In the genomic region with DNA sequence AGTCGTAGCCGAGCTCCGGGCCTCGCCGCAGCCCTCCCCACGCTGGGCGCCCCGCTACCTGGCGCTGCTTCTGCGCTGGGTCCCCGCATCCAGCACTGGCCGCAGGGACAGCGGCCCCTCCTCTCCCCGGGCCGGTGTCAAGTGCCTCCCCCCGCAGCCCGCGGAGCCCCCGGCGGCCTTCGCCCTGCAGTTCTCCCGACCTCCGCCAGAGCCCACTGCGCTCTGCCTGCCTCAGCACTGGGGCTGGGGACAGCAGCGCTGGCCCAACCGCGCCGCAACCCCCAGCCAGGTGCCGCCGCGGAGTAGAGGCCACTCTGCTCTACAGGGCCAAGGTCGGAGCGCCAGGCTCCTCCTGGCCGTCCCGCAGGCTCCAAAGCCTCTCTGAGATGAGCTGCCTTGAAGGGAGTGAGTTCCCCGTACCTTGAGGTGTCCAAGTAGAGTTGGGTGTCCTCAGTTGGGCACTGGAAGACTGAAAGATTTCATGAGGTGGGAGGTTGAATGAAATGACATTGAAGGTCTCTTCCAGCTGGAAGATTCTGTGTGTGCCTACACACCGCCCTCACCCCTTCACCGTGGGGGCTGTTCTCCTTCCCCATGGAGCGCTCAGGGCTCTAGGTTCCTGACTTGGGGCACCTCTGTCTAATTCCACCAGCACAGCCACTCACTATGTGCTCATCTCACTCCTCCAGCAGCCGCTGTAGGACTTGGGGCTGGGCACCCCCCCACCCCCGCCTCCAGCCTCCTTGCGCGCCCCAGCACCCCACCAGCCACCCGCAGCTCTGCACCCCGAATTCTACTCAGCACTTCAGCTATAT, we compare ENCODE assay signal across 1 cellular context.
TF ChIP-seq lines count a peak whose summit lies in the region.

No MANE protein-coding gene starts in this region.

TF ChIP-seq in HepG2, 621 proteins besides CTCF, POLR2A, EP300 and RAD21 (continued from another document and continues in another):
- TF ChIP-seq, protein P1, sequence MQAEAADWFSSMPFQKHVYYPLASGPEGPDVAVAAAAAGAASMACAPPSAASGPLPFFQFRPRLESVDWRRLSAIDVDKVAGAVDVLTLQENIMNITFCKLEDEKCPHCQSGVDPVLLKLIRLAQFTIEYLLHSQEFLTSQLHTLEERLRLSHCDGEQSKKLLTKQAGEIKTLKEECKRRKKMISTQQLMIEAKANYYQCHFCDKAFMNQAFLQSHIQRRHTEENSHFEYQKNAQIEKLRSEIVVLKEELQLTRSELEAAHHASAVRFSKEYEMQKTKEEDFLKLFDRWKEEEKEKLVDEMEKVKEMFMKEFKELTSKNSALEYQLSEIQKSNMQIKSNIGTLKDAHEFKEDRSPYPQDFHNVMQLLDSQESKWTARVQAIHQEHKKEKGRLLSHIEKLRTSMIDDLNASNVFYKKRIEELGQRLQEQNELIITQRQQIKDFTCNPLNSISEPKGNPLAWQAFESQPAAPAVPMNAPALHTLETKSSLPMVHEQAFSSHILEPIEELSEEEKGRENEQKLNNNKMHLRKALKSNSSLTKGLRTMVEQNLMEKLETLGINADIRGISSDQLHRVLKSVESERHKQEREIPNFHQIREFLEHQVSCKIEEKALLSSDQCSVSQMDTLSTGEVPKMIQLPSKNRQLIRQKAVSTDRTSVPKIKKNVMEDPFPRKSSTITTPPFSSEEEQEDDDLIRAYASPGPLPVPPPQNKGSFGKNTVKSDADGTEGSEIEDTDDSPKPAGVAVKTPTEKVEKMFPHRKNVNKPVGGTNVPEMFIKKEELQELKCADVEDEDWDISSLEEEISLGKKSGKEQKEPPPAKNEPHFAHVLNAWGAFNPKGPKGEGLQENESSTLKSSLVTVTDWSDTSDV (CRISPR knock-in tag; IDR thresholded peaks at IDR 0.05): peak; percentile 19; the same call in 1 of the 2 replicates
- peak; percentile 75 for TF ChIP-seq RBM39 (IDR thresholded peaks at IDR 0.05; ENCODE audit: low read depth, low read length, poor library complexity, severe bottlenecking)
- TF ChIP-seq MYC (CRISPR knock-in tag; IDR thresholded peaks at IDR 0.05; ENCODE audit: borderline replicate concordance): peak; percentile 79; the same call in 1 of the 2 replicates
- TF ChIP-seq, protein P2, sequence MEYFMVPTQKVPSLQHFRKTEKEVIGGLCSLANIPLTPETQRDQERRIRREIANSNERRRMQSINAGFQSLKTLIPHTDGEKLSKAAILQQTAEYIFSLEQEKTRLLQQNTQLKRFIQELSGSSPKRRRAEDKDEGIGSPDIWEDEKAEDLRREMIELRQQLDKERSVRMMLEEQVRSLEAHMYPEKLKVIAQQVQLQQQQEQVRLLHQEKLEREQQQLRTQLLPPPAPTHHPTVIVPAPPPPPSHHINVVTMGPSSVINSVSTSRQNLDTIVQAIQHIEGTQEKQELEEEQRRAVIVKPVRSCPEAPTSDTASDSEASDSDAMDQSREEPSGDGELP (IDR thresholded peaks at IDR 0.05; ENCODE audit: borderline replicate concordance, low read depth): peak; percentile 63; the same call in 1 of the 2 replicates
- TF ChIP-seq, protein P3, sequence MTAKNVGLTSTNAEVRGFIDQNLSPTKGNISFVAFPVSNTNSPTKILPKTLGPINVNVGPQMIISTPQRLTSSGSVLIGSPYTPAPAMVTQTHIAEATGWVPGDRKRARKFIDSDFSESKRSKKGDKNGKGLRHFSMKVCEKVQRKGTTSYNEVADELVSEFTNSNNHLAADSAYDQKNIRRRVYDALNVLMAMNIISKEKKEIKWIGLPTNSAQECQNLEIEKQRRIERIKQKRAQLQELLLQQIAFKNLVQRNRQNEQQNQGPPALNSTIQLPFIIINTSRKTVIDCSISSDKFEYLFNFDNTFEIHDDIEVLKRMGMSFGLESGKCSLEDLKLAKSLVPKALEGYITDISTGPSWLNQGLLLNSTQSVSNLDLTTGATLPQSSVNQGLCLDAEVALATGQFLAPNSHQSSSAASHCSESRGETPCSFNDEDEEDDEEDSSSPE (CRISPR knock-in tag; IDR thresholded peaks at IDR 0.05): peak; percentile 73
- peak; percentile 93; the same call in 1 of the 2 replicates for TF ChIP-seq ZMYM3 (CRISPR knock-in tag; IDR thresholded peaks at IDR 0.05)
- TF ChIP-seq, protein P4, sequence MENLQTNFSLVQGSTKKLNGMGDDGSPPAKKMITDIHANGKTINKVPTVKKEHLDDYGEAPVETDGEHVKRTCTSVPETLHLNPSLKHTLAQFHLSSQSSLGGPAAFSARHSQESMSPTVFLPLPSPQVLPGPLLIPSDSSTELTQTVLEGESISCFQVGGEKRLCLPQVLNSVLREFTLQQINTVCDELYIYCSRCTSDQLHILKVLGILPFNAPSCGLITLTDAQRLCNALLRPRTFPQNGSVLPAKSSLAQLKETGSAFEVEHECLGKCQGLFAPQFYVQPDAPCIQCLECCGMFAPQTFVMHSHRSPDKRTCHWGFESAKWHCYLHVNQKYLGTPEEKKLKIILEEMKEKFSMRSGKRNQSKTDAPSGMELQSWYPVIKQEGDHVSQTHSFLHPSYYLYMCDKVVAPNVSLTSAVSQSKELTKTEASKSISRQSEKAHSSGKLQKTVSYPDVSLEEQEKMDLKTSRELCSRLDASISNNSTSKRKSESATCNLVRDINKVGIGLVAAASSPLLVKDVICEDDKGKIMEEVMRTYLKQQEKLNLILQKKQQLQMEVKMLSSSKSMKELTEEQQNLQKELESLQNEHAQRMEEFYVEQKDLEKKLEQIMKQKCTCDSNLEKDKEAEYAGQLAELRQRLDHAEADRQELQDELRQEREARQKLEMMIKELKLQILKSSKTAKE (CRISPR knock-in tag; IDR thresholded peaks at IDR 0.05; ENCODE audit: borderline replicate concordance): peak; percentile 78
- TF ChIP-seq ZNF724P (CRISPR knock-in tag; IDR thresholded peaks at IDR 0.05; ENCODE audit: borderline replicate concordance): peak; percentile 90; the same call in 1 of the 2 replicates
- TF ChIP-seq ZNF446 (CRISPR knock-in tag; IDR thresholded peaks at IDR 0.05): 0 out of 2 replicates have a peak, but pooled peaks have one; percentile 52
- TF ChIP-seq SIX1 (CRISPR knock-in tag; IDR thresholded peaks at IDR 0.05; ENCODE audit: borderline replicate concordance): peak; percentile 50; the same call in 1 of the 2 replicates
- TF ChIP-seq, protein P5, sequence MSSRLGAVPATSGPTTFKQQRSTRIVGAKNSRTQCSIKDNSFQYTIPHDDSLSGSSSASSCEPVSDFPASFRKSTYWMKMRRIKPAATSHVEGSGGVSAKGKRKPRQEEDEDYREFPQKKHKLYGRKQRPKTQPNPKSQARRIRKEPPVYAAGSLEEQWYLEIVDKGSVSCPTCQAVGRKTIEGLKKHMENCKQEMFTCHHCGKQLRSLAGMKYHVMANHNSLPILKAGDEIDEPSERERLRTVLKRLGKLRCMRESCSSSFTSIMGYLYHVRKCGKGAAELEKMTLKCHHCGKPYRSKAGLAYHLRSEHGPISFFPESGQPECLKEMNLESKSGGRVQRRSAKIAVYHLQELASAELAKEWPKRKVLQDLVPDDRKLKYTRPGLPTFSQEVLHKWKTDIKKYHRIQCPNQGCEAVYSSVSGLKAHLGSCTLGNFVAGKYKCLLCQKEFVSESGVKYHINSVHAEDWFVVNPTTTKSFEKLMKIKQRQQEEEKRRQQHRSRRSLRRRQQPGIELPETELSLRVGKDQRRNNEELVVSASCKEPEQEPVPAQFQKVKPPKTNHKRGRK (CRISPR knock-in tag; IDR thresholded peaks at IDR 0.05): no peak
- TF ChIP-seq, protein P6, sequence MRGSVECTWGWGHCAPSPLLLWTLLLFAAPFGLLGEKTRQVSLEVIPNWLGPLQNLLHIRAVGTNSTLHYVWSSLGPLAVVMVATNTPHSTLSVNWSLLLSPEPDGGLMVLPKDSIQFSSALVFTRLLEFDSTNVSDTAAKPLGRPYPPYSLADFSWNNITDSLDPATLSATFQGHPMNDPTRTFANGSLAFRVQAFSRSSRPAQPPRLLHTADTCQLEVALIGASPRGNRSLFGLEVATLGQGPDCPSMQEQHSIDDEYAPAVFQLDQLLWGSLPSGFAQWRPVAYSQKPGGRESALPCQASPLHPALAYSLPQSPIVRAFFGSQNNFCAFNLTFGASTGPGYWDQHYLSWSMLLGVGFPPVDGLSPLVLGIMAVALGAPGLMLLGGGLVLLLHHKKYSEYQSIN (CRISPR knock-in tag; IDR thresholded peaks at IDR 0.05; ENCODE audit: borderline replicate concordance): no peak
- peak; percentile 90; the same call in 1 of the 2 replicates for TF ChIP-seq ZSCAN21 (CRISPR knock-in tag; IDR thresholded peaks at IDR 0.05; ENCODE audit: borderline replicate concordance)
- TF ChIP-seq, protein P7, sequence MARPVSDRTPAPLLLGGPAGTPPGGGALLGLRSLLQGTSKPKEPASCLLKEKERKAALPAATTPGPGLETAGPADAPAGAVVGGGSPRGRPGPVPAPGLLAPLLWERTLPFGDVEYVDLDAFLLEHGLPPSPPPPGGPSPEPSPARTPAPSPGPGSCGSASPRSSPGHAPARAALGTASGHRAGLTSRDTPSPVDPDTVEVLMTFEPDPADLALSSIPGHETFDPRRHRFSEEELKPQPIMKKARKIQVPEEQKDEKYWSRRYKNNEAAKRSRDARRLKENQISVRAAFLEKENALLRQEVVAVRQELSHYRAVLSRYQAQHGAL (CRISPR knock-in tag; IDR thresholded peaks at IDR 0.05; ENCODE audit: not compliant biosample characterization): peak; percentile 88
- TF ChIP-seq FOXM1 (CRISPR knock-in tag; IDR thresholded peaks at IDR 0.05): 0 out of 2 replicates have a peak, but pooled peaks have one; percentile 62
- peak; percentile 88 for TF ChIP-seq ZNF343 (CRISPR knock-in tag; IDR thresholded peaks at IDR 0.05)
- TF ChIP-seq HNF4A (CRISPR knock-in tag; IDR thresholded peaks at IDR 0.05): peak; percentile 84
- TF ChIP-seq PAX8 (CRISPR knock-in tag; IDR thresholded peaks at IDR 0.05; ENCODE audit: borderline replicate concordance): peak; percentile 81; the same call in 1 of the 2 replicates
- 0 out of 2 replicates have a peak, but pooled peaks have one; percentile 56 for TF ChIP-seq ZKSCAN5 (CRISPR knock-in tag; IDR thresholded peaks at IDR 0.05)
- TF ChIP-seq, protein P8, sequence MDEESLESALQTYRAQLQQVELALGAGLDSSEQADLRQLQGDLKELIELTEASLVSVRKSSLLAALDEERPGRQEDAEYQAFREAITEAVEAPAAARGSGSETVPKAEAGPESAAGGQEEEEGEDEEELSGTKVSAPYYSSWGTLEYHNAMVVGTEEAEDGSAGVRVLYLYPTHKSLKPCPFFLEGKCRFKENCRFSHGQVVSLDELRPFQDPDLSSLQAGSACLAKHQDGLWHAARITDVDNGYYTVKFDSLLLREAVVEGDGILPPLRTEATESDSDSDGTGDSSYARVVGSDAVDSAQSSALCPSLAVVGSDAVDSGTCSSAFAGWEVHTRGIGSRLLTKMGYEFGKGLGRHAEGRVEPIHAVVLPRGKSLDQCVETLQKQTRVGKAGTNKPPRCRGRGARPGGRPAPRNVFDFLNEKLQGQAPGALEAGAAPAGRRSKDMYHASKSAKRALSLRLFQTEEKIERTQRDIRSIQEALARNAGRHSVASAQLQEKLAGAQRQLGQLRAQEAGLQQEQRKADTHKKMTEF (CRISPR knock-in tag; IDR thresholded peaks at IDR 0.05): peak; percentile 89
- peak; percentile 81 for TF ChIP-seq KDM1A (CRISPR knock-in tag; IDR thresholded peaks at IDR 0.05)
- TF ChIP-seq, protein P9, sequence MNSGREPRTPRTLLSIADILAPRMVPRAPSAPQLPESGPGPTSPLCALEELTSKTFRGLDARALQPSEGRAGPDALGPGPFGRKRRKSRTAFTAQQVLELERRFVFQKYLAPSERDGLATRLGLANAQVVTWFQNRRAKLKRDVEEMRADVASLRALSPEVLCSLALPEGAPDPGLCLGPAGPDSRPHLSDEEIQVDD (CRISPR knock-in tag; IDR thresholded peaks at IDR 0.05; ENCODE audit: borderline replicate concordance): peak; percentile 34; the same call in 1 of the 2 replicates
- TF ChIP-seq ZNF20 (CRISPR knock-in tag; IDR thresholded peaks at IDR 0.05): no peak
- TF ChIP-seq ZFP1 (CRISPR knock-in tag; IDR thresholded peaks at IDR 0.05): 0 out of 2 replicates have a peak, but pooled peaks have one; percentile 78
- TF ChIP-seq NFE2L2 (IDR thresholded peaks at IDR 0.05; ENCODE audit: low read length): no peak
- TF ChIP-seq, protein P10, sequence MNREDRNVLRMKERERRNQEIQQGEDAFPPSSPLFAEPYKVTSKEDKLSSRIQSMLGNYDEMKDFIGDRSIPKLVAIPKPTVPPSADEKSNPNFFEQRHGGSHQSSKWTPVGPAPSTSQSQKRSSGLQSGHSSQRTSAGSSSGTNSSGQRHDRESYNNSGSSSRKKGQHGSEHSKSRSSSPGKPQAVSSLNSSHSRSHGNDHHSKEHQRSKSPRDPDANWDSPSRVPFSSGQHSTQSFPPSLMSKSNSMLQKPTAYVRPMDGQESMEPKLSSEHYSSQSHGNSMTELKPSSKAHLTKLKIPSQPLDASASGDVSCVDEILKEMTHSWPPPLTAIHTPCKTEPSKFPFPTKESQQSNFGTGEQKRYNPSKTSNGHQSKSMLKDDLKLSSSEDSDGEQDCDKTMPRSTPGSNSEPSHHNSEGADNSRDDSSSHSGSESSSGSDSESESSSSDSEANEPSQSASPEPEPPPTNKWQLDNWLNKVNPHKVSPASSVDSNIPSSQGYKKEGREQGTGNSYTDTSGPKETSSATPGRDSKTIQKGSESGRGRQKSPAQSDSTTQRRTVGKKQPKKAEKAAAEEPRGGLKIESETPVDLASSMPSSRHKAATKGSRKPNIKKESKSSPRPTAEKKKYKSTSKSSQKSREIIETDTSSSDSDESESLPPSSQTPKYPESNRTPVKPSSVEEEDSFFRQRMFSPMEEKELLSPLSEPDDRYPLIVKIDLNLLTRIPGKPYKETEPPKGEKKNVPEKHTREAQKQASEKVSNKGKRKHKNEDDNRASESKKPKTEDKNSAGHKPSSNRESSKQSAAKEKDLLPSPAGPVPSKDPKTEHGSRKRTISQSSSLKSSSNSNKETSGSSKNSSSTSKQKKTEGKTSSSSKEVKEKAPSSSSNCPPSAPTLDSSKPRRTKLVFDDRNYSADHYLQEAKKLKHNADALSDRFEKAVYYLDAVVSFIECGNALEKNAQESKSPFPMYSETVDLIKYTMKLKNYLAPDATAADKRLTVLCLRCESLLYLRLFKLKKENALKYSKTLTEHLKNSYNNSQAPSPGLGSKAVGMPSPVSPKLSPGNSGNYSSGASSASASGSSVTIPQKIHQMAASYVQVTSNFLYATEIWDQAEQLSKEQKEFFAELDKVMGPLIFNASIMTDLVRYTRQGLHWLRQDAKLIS (CRISPR knock-in tag; IDR thresholded peaks at IDR 0.05): no peak
- TF ChIP-seq SMC3 (IDR thresholded peaks at IDR 0.05; ENCODE audit: low read length): peak; percentile 19; the same call in 1 of the 2 replicates
- TF ChIP-seq SOX13 (IDR thresholded peaks at IDR 0.05): no peak
- peak in 1 of 2 experiments; percentile 72; a peak in 1 of 4 replicates for TF ChIP-seq SOX13 (CRISPR knock-in tag; conservative IDR thresholded peaks at IDR 0.05 in 1 of 2, IDR thresholded peaks at IDR 0.05 in 1 of 2)
- peak; percentile 67 for TF ChIP-seq DR1 (CRISPR knock-in tag; IDR thresholded peaks at IDR 0.05)
